ENCODE assay signal across 8 cellular contexts in genomic region chr10:109956454-109957091, GRCh38. TPM values are rescaled to one million over a fixed set of nuclear protein-coding genes. Genes with fewer than 3 reads are reported as not detected.
DNase-seq lines count a peak whose midpoint lies in the region; ATAC-seq and TF ChIP-seq lines count a peak whose summit lies in the region.

No MANE protein-coding gene starts in this region.

- RAD21 ChIA-PET in HCT116 (lab: Charles Lee; ENCODE audit: low non-redundant PET in 1 of 2, low total read pairs in 2 of 2, uncharacterized antibody in 2 of 2, unreplicated experiment in 2 of 2), result no interaction called here

- H3K36me3 Mint-ChIP-seq in activated CD4-positive, alpha-beta T cell treated with anti-CD3 and anti-CD28 coated beads, Interleukin-2, amount 10 ng/mL, durations not matched to agents 7 days and 5 days (ENCODE audit: low read depth), result no peaks in the 10 kb centered on the region
- no peaks in the 10 kb centered on the region for H3K36me3 Mint-ChIP-seq in type B pancreatic cell

- H3K4me1 ChIP-seq in BE2C, result peaks cover 6% of the 10 kb centered on the region
- peaks cover 5% of the 10 kb centered on the region in 2 experiments; a peak in 3 of 4 replicates for H3K4me1 ChIP-seq in HCT116 (ENCODE audit: control insufficient read depth in 1 of 2, insufficient read depth in 2 of 2, low read length in 2 of 2)

- peaks cover 2% of the 10 kb centered on the region for H3K9me3 Mint-ChIP-seq in activated CD4-positive, alpha-beta T cell treated with anti-CD3 and anti-CD28 coated beads, Interleukin-2, amount 10 ng/mL, durations not matched to agents 7 days and 5 days
- no peaks in the 10 kb centered on the region for H3K9me3 Mint-ChIP-seq in type B pancreatic cell

- no peaks in the 10 kb centered on the region for H4K20me1 ChIP-seq in HCT116 (ENCODE audit: insufficient read depth)

- H3K9me3 ChIP-seq in BE2C, result no peaks in the 10 kb centered on the region
- H3K9me3 ChIP-seq in HCT116 (ENCODE audit: control insufficient read depth in 1 of 2, insufficient read depth in 1 of 2, low read depth in 1 of 2, low read length in 2 of 2), result no peaks in the 10 kb centered on the region

- no peak overlapping the region for H3K9ac ChIP-seq in HCT116 (ENCODE audit: low read length)

- H3K4me3 Mint-ChIP-seq in activated CD4-positive, alpha-beta T cell treated with anti-CD3 and anti-CD28 coated beads, Interleukin-2, amount 10 ng/mL, durations not matched to agents 7 days and 5 days, result no peak overlapping the region
- H3K4me3 Mint-ChIP-seq in type B pancreatic cell, result no peak overlapping the region

- TF ChIP-seq CTCF in BE2C (IDR thresholded peaks at IDR 0.05; ENCODE audit: low read depth, low read length) (peak; percentile 92), GM12874 (IDR thresholded peaks at IDR 0.05; ENCODE audit: insufficient read depth, low read depth, low read length) (peak; percentile 66), HCT116 (IDR thresholded peaks at IDR 0.05 in 2 of 3, conservative IDR thresholded peaks at IDR 0.05 in 1 of 3; ENCODE audit: borderline replicate concordance in 1 of 3, insufficient read depth in 1 of 3, low read depth in 2 of 3, low read length in 2 of 3) (peak; percentile 59 to 97 (median 89); a peak in 5 of 6 replicates), type B pancreatic cell (conservative IDR thresholded peaks at IDR 0.05) (peak; percentile 76)

- H3K9me2 ChIP-seq in HCT116 (ENCODE audit: insufficient read depth), result no peaks in the 10 kb centered on the region

- no peak overlapping the region for H3K4me3 ChIP-seq in BE2C (ENCODE audit: low read depth, low read length)
- no peak overlapping the region for H3K4me3 ChIP-seq in HCT116 (replicated peaks in 1 of 2; ENCODE audit: low read depth in 1 of 2, low read length in 2 of 2)

- H3K36me3 ChIP-seq in BE2C (no peaks in the 10 kb centered on the region), HCT116 (ENCODE audit: control insufficient read depth in 1 of 2, insufficient read depth in 2 of 2, low read length in 2 of 2) (no peaks in the 10 kb centered on the region)

- peaks cover 5% of the 10 kb centered on the region for H3K4me1 Mint-ChIP-seq in activated CD4-positive, alpha-beta T cell treated with anti-CD3 and anti-CD28 coated beads, Interleukin-2, amount 10 ng/mL, durations not matched to agents 7 days and 5 days
- H3K4me1 Mint-ChIP-seq in type B pancreatic cell (ENCODE audit: unreplicated experiment), result peaks cover 26% of the 10 kb centered on the region

- H3K79me2 ChIP-seq in HCT116 (ENCODE audit: insufficient read depth, low read length), result no peaks in the 10 kb centered on the region

- H2AFZ ChIP-seq in HCT116 (ENCODE audit: low read depth, low read length, poor library complexity, severe bottlenecking), result peak overlapping the region; percentile 24

- ATAC-seq in HCT116, result peak; percentile 98

- no peak overlapping the region for H3K27ac ChIP-seq in HCT116 (ENCODE audit: low read depth, low read length)

- no peak for TF ChIP-seq POLR2A in HCT116 (IDR thresholded peaks at IDR 0.05; ENCODE audit: borderline replicate concordance, extremely low read depth, insufficient read depth, insufficient read length)

- no peaks in the 10 kb centered on the region for H3K27me3 ChIP-seq in BE2C
- H3K27me3 ChIP-seq in HCT116 (ENCODE audit: insufficient read depth, low read length), result no peaks in the 10 kb centered on the region

- DNase-seq in BE2C, result peak; percentile 55
- peak; percentile 60 for DNase-seq in HCT116 (ENCODE audit: low read depth, low spot score)
- DNase-seq in Kasumi-1 (lab: John Stamatoyannopoulos, UW), result peak; percentile 41 to 51
- peak; percentile 17 for DNase-seq in activated CD4-positive, alpha-beta T cell treated with anti-CD3 and anti-CD28 coated beads, Interleukin-2, amount 10 ng/mL, durations not matched to agents 7 days and 5 days
- DNase-seq in iPS-NIHi7 (ENCODE audit: extremely low spot score), result peak; percentile 83
- DNase-seq in type B pancreatic cell (ENCODE audit: extremely low spot score, unreplicated experiment), result no peak
- no peak for DNase-seq in epidermal melanocyte (ENCODE audit: insufficient read length, low spot score)

- peak; percentile 56 for TF ChIP-seq RAD21 in HCT116 (IDR thresholded peaks at IDR 0.05; ENCODE audit: low read depth)

- no peak overlapping the region for H3K27ac Mint-ChIP-seq in activated CD4-positive, alpha-beta T cell treated with anti-CD3 and anti-CD28 coated beads, Interleukin-2, amount 10 ng/mL, durations not matched to agents 7 days and 5 days
- H3K27ac Mint-ChIP-seq in type B pancreatic cell, result peak overlapping the region; percentile 23

- H3K27me3 Mint-ChIP-seq in activated CD4-positive, alpha-beta T cell treated with anti-CD3 and anti-CD28 coated beads, Interleukin-2, amount 10 ng/mL, durations not matched to agents 7 days and 5 days, result peaks cover 5% of the 10 kb centered on the region
- no peaks in the 10 kb centered on the region for H3K27me3 Mint-ChIP-seq in type B pancreatic cell

- intact Hi-C loops in HCT116 (cut with micrococcal nuclease), result no loop called here

- no peak overlapping the region for H3K4me2 ChIP-seq in HCT116 (ENCODE audit: low read length)

- BruUV-seq in HCT116 (replicated peaks; lab: Mats Ljungman, UMichigan), result no TSS peak

- CTCF ChIA-PET in HCT116 (lab: Charles Lee), result interaction anchor here (0.7 to 1.4 kb wide), 3 partner anchors 49 to 72 kb away, joined by 3 to 4 read pairs (median 3); no protein-coding TSS in a partner anchor
- CTCF ChIA-PET in activated CD4-positive, alpha-beta T cell treated with anti-CD3 and anti-CD28 coated beads, Interleukin-2, amount 10 ng/mL, durations not matched to agents 7 days and 5 days (lab: Charles Lee), result interaction anchor here (1.7 to 2.4 kb wide), 2 partner anchors 13 to 72 kb away, joined by 5 to 10 read pairs; no protein-coding TSS in a partner anchor

- POLR2A ChIA-PET in HCT116 (lab: Charles Lee), result no interaction called here
- POLR2A ChIA-PET in activated CD4-positive, alpha-beta T cell treated with anti-CD3 and anti-CD28 coated beads, Interleukin-2, amount 10 ng/mL, durations not matched to agents 7 days and 5 days (lab: Charles Lee), result no interaction called here

TF ChIP-seq in HCT116, 20 proteins besides CTCF, POLR2A, EP300 and RAD21:
- TF ChIP-seq FOSL1 (IDR thresholded peaks at IDR 0.05; ENCODE audit: low read depth), result peak; percentile 18; the same call in 1 of the 2 replicates
- peak; percentile 82 for TF ChIP-seq YY1 (IDR thresholded peaks at IDR 0.05; ENCODE audit: extremely low read depth, insufficient replicate concordance, low read depth, low read length)
- 0 out of 2 replicates have a peak, but pooled peaks have one; percentile 22 for TF ChIP-seq EGR1 (IDR thresholded peaks at IDR 0.05; ENCODE audit: low read depth)
- no peak for TF ChIP-seq SP1 (IDR thresholded peaks at IDR 0.05; ENCODE audit: low read depth)
- TF ChIP-seq ZNF274 (IDR thresholded peaks at IDR 0.05; ENCODE audit: low read depth, low read length), result no peak

RNA-seq across cellular contexts. Expression of gene XPNPEP1, which starts 33.3 kb away (rescaled TPM):
- 121 TPM for polyA plus RNA-seq in BE2C (2012; ENCODE audit: insufficient read depth, insufficient read length, low read depth)
- total RNA-seq in HCT116 (2021; ENCODE audit: unreplicated experiment) (87.3 TPM), type B pancreatic cell (ENCODE audit: low replicate concordance) (50.1 and 76.6 TPM in 2 replicates)
- 92.4 and 111 TPM in 2 replicates for polyA plus RNA-seq in HCT116 (2012)
- total RNA-seq in activated CD4-positive, alpha-beta T cell treated with anti-CD3 and anti-CD28 coated beads, Interleukin-2, amount 10 ng/mL, durations not matched to agents 7 days and 5 days, result 10 to 100 TPM; 83.2 to 87.3 TPM

RNA-seq across cellular contexts. Expression of gene ADD3, which starts 51.2 kb away (rescaled TPM):
- 26.0 TPM for polyA plus RNA-seq in BE2C (2012; ENCODE audit: insufficient read depth, insufficient read length, low read depth)
- total RNA-seq in HCT116 (2021; ENCODE audit: unreplicated experiment) (41.1 TPM), type B pancreatic cell (ENCODE audit: low replicate concordance) (140 and 183 TPM in 2 replicates)
- 29.7 and 37.2 TPM in 2 replicates for polyA plus RNA-seq in HCT116 (2012)
- 100 to 1,000 TPM; 360 to 444 TPM for total RNA-seq in activated CD4-positive, alpha-beta T cell treated with anti-CD3 and anti-CD28 coated beads, Interleukin-2, amount 10 ng/mL, durations not matched to agents 7 days and 5 days

Comparison
In these comparisons a context has a peak if more than half of its experiments do, and no peak if none do; other contexts are left out.
1. DNase-seq: peak in BE2C (single experiment), HCT116 (single experiment), Kasumi-1 (2 of 2), activated CD4-positive, alpha-beta T cell treated with anti-CD3 and anti-CD28 coated beads, Interleukin-2, amount 10 ng/mL, durations not matched to agents 7 days and 5 days (single experiment) and iPS-NIHi7 (single experiment); none in type B pancreatic cell (single experiment) and epidermal melanocyte (single experiment).
2. Peak in every context shown above with its lines, with median percentiles within 50 percentile points of each other: CTCF ChIP-seq.